Comparison of ENCODE assay signal across 26 cellular contexts in genomic region chr13:110393761-110394160, GRCh38.
DNase-seq lines count a peak whose midpoint lies in the region; ATAC-seq and TF ChIP-seq lines count a peak whose summit lies in the region.
"Had no signal": no experiment of that assay in that cellular context is flagged by ENCODE, and none has a peak within 500 bp of the region (broad histone marks: within the 10 kb centered on the region; RNA-seq: fewer than 3 reads in every experiment).

No MANE protein-coding gene starts in this region.

- no peak for DNase-seq in RWPE2 (ENCODE audit: low spot score)
- DNase-seq in fibroblast of villous mesenchyme (ENCODE audit: low read depth): peak; percentile 38
- DNase-seq in gastrocnemius medialis: no peak
- no peak for DNase-seq in effector memory CD4-positive, alpha-beta T cell
- no peak for DNase-seq in NCI-H2029 treated with DMSO at 0.1 percent for 48 hours (lab: John Stamatoyannopoulos, UW)
- no peak for DNase-seq in cerebellum (ENCODE audit: low spot score)
- no peak for DNase-seq in lower leg skin (ENCODE audit: low spot score in 2 of 2)
- DNase-seq: activated CD4-positive, alpha-beta T cell treated with anti-CD3 and anti-CD28 coated beads, Interleukin-2, amount 10 ng/mL, durations not matched to agents 7 days and 5 days; activated naive CD4-positive, alpha-beta T cell treated with Interleukin-2 at 50 U/mL for 16 hours; activated T-cell treated with anti-CD3 and anti-CD28 coated beads, Interleukin-2, amount 50 U/mL, for 48 hours; CD8-positive, alpha-beta T cell; DMS 273 treated with DMSO at 0.1 percent for 48 hours; effector memory CD8-positive, alpha-beta T cell; lower lobe of right lung; NCI-H1105; NCI-H1930; NCI-H524 treated with DMSO at 0.1 percent for 48 hours; PC-3; right lobe of liver; SHP77; stimulated activated CD4-positive, alpha-beta T cell treated with anti-CD3 and anti-CD28 coated beads, Interleukin-4, amount 100 ng/mL, for 4 hours; T-helper 9 cell had no signal

- H3K36me3 ChIP-seq in ACC112 (ENCODE audit: insufficient read depth, low read length) (peaks cover 26% of the 10 kb centered on the region; the same call in 1 of the 2 replicates), RWPE2 (ENCODE audit: low read depth) (peaks cover 17% of the 10 kb centered on the region), gastrocnemius medialis (no peaks in the 10 kb centered on the region)
- no peaks in the 10 kb centered on the region for H3K36me3 ChIP-seq in effector memory CD4-positive, alpha-beta T cell (ENCODE audit: control insufficient read depth, insufficient read depth, low read length)
- H3K36me3 ChIP-seq: lower lobe of right lung, right lobe of liver had no signal

- H3K9me3 ChIP-seq in RWPE2 (ENCODE audit: severe bottlenecking) (no peaks in the 10 kb centered on the region), gastrocnemius medialis (no peaks in the 10 kb centered on the region)
- H3K9me3 ChIP-seq in effector memory CD4-positive, alpha-beta T cell (ENCODE audit: control insufficient read depth, low read length): no peaks in the 10 kb centered on the region
- H3K9me3 ChIP-seq: A549, lower lobe of right lung, right lobe of liver had no signal

- H2AFZ ChIP-seq in ACC112 (ENCODE audit: low read length, unreplicated experiment): no peak overlapping the region
- H2AFZ ChIP-seq: parathyroid adenoma had no signal

- peak overlapping the region; percentile 99 for H3K27ac ChIP-seq in ACC112 (ENCODE audit: low read depth, low read length)
- peak overlapping the region; percentile 89 for H3K27ac ChIP-seq in RWPE2 (ENCODE audit: poor library complexity, severe bottlenecking)
- H3K27ac ChIP-seq in gastrocnemius medialis: peak overlapping the region; percentile 36 to 73 (median 70)
- no peak overlapping the region for H3K27ac ChIP-seq in effector memory CD4-positive, alpha-beta T cell (ENCODE audit: insufficient read depth, low read length, poor library complexity, severe bottlenecking)
- H3K27ac ChIP-seq: lower lobe of right lung, parathyroid adenoma, right lobe of liver had no signal

- H3K4me3 ChIP-seq in ACC112 (ENCODE audit: low read depth, low read length) (no peak overlapping the region), RWPE2 (ENCODE audit: severe bottlenecking) (no peak overlapping the region), fibroblast of villous mesenchyme (ENCODE audit: low read depth, low read length) (no peak overlapping the region), gastrocnemius medialis (no peak overlapping the region), lower leg skin (ENCODE audit: low read depth, poor library complexity, severe bottlenecking) (no peak overlapping the region)
- no peak overlapping the region for H3K4me3 ChIP-seq in effector memory CD4-positive, alpha-beta T cell (ENCODE audit: insufficient read depth, low read depth, low read length, poor library complexity, severe bottlenecking)
- H3K4me3 ChIP-seq: A549, lower lobe of right lung, right lobe of liver had no signal

- peaks cover 77% of the 10 kb centered on the region for H3K4me1 ChIP-seq in ACC112 (ENCODE audit: control insufficient read depth, insufficient read depth, low read length, unreplicated experiment)
- H3K4me1 ChIP-seq in RWPE2 (ENCODE audit: insufficient read depth, poor library complexity, severe bottlenecking): peaks cover 16% of the 10 kb centered on the region
- H3K4me1 ChIP-seq in gastrocnemius medialis: peaks cover 7 to 39% of the 10 kb centered on the region in 2 donors
- H3K4me1 ChIP-seq in effector memory CD4-positive, alpha-beta T cell (ENCODE audit: control insufficient read depth, insufficient read depth, low read length, poor library complexity, severe bottlenecking): no peaks in the 10 kb centered on the region
- H3K4me1 ChIP-seq: parathyroid adenoma, right lobe of liver had no signal

- ATAC-seq in RWPE2 (ENCODE audit: low read depth): no peak
- ATAC-seq in gastrocnemius medialis: no peak
- ATAC-seq: A549; CD8-positive, alpha-beta T cell; effector memory CD8-positive, alpha-beta T cell; lower lobe of right lung; PC-3; right lobe of liver; stimulated activated memory B cell treated with anti-CD40 and anti-IgM and Interleukin-4, amounts not matched to agents 10 μg/mL and 1 μg/mL and 100 μg/mL, for 72 hours had no signal

- in situ Hi-C loops in gastrocnemius medialis (cut with MboI; ENCODE audit: low sequenced_read_pairs in 4 of 4): no loop called here

- WGBS in lower leg skin, 2 donors: 97 to 99% methylated on average over 4 of the region's 4 CpGs

- H3K79me2 ChIP-seq in ACC112 (ENCODE audit: control insufficient read depth, insufficient read depth, low read length, unreplicated experiment): peaks cover 18% of the 10 kb centered on the region
- H3K79me2 ChIP-seq: parathyroid adenoma had no signal

- TF ChIP-seq CTCF in RWPE2 (IDR thresholded peaks at IDR 0.05; ENCODE audit: poor library complexity, severe bottlenecking) (no peak), fibroblast of villous mesenchyme (IDR thresholded peaks at IDR 0.05; ENCODE audit: insufficient read depth, low read depth, low read length) (no peak), gastrocnemius medialis (IDR thresholded peaks at IDR 0.05 in 4 of 5, conservative IDR thresholded peaks at IDR 0.05 in 1 of 5) (no peak), lower leg skin (IDR thresholded peaks at IDR 0.05) (no peak)

- H3K27me3 ChIP-seq in ACC112 (ENCODE audit: insufficient read depth, low read length) (no peaks in the 10 kb centered on the region), RWPE2 (ENCODE audit: insufficient read depth, poor library complexity, severe bottlenecking) (no peaks in the 10 kb centered on the region), gastrocnemius medialis (peaks cover 0 to 8% (median 0%) of the 10 kb centered on the region in 3 donors)
- H3K27me3 ChIP-seq in effector memory CD4-positive, alpha-beta T cell (replicated peaks; ENCODE audit: control insufficient read depth, insufficient read depth, low read length, poor library complexity, severe bottlenecking): peaks cover 9% of the 10 kb centered on the region
- H3K27me3 ChIP-seq: right lobe of liver had no signal

- intact Hi-C loops in gastrocnemius medialis (cut with DNase I; ENCODE audit: low total_unique reads) (loop anchor here (10.0 kb wide), 1 partner anchor 49 kb away; no protein-coding TSS in a partner anchor), lower leg skin (cut with DNase I; ENCODE audit: low total_unique reads) (no loop called here)

- no peak for TF ChIP-seq POLR2A in gastrocnemius medialis (IDR thresholded peaks at IDR 0.05)
- no peak for TF ChIP-seq POLR2A in lower leg skin (IDR thresholded peaks at IDR 0.05)
